28 cellular contexts compared by ENCODE assay signal in genomic region chr18:28382215-28382879, GRCh38.
"Had no signal": no experiment of that assay in that cellular context is flagged by ENCODE, and none has a peak within 500 bp of the region (broad histone marks: within the 10 kb centered on the region; RNA-seq: fewer than 3 reads in every experiment).

No MANE protein-coding gene starts in this region.

- H3K36me3 ChIP-seq: adrenal gland, colonic mucosa, esophagus squamous epithelium, right lobe of liver, uterus had no signal

- DNase-seq: activated CD4-positive, alpha-beta T cell treated with anti-CD3 and anti-CD28 coated beads for 48 hours; activated CD4-positive, CD25-positive, alpha-beta regulatory T cell; activated CD8-positive, alpha-beta memory T cell treated with anti-CD3 and anti-CD28 coated beads, Interleukin-2, amount 50 U/mL, for 48 hours; activated gamma-delta T cell treated with Interleukin-2 at 50 U/mL for 16 hours; activated T-cell treated with anti-CD3 and anti-CD28 coated beads, Interleukin-2, amount 50 U/mL, for 24 hours; adrenal gland; aorta; body of pancreas; cerebellar nuclear complex; colonic mucosa; effector CD8-positive, alpha-beta T cell; esophagus squamous epithelium; foreskin melanocyte; glutamatergic neuron; islet precursor cell; left cardiac atrium; left ventricle myocardium superior; mucosa of descending colon; posterior cingulate gyrus; right lobe of liver; stimulated activated CD4-positive, alpha-beta T cell treated with anti-CD3 and anti-CD28 coated beads, Interleukin-2, amount 100 ng/mL, for 48 hours; stimulated activated naive CD8-positive, alpha-beta T cell treated with anti-CD3 and anti-CD28 coated beads, Interleukin-15, amount 100 ng/mL, for 72 hours; substantia nigra; uterus had no signal

- H3K27me3 ChIP-seq: adrenal gland, body of pancreas, colonic mucosa, esophagus squamous epithelium, right lobe of liver, uterus had no signal

- H3K4me1 Mint-ChIP-seq: nephron; stimulated activated naive CD8-positive, alpha-beta T cell treated with anti-CD3 and anti-CD28 coated beads, Interleukin-15, amount 100 ng/mL, for 72 hours had no signal

- H3K27ac ChIP-seq: adrenal gland, body of pancreas, colonic mucosa, epithelial cell of prostate, esophagus squamous epithelium, right lobe of liver, uterus had no signal

- H3K4me3 Mint-ChIP-seq: activated T-cell treated with anti-CD3 and anti-CD28 coated beads, Interleukin-2, amount 50 U/mL, for 24 hours; nephron; stimulated activated naive CD8-positive, alpha-beta T cell treated with anti-CD3 and anti-CD28 coated beads, Interleukin-15, amount 100 ng/mL, for 72 hours; type B pancreatic cell had no signal

- H3K4me1 ChIP-seq: adrenal gland, body of pancreas, colonic mucosa, esophagus squamous epithelium, right lobe of liver, uterus had no signal

- H3K27me3 Mint-ChIP-seq: activated T-cell treated with anti-CD3 and anti-CD28 coated beads, Interleukin-2, amount 50 U/mL, for 24 hours; stimulated activated naive CD8-positive, alpha-beta T cell treated with anti-CD3 and anti-CD28 coated beads, Interleukin-15, amount 100 ng/mL, for 72 hours; type B pancreatic cell had no signal

- H3K36me3 Mint-ChIP-seq: type B pancreatic cell had no signal

- H3K9me3 Mint-ChIP-seq: type B pancreatic cell had no signal

- H3K27ac Mint-ChIP-seq: activated naive CD4-positive, alpha-beta T cell treated with anti-CD3 and anti-CD28 coated beads, Interleukin-2, amount 50 U/mL, for 72 hours; activated T-cell treated with anti-CD3 and anti-CD28 coated beads, Interleukin-2, amount 50 U/mL, for 24 hours; nephron; stimulated activated naive CD8-positive, alpha-beta T cell treated with anti-CD3 and anti-CD28 coated beads, Interleukin-15, amount 100 ng/mL, for 72 hours; type B pancreatic cell had no signal

- H3K4me3 ChIP-seq: adrenal gland, body of pancreas, colonic mucosa, esophagus squamous epithelium, mucosa of descending colon, right lobe of liver, uterus had no signal

- ATAC-seq: body of pancreas; left cardiac atrium; left ventricle myocardium superior; mucosa of descending colon; right lobe of liver; stimulated activated naive CD8-positive, alpha-beta T cell treated with anti-CD3 and anti-CD28 coated beads, Interleukin-15, amount 100 ng/mL, for 72 hours had no signal
